Comparison of ENCODE assay signal across 22 cellular contexts in the genomic region with DNA sequence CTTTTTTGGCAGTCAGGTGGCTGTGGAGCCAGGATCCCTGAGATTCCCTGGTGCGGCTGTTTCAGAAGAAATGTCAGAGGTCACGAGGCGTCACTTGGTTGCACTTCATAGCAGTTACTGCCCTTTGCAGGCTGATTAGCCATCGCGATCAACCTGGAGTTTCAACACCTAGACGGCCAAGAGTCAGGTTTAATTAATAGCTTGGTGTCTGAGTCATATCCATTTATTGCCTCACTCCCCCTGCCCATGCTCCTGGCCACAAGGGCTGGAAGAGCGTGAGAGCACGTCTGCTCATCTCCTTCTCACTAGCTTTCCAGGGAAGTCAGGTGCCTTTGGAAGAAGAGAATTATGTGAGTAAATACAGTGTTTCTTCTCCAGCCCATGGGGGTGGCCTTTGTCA.
"Had no signal": no experiment of that assay in that cellular context is flagged by ENCODE, and none has a peak within 500 bp of the region (broad histone marks: within the 10 kb centered on the region; RNA-seq: fewer than 3 reads in every experiment).

No MANE protein-coding gene starts in this region.

- H3K36me3 Mint-ChIP-seq: activated naive CD8-positive, alpha-beta T cell treated with anti-CD3 and anti-CD28 coated beads for 36 hours; naive thymus-derived CD8-positive, alpha-beta T cell had no signal

- DNase-seq: activated B cell treated with CpG ODN at 0.5 μM for 24 hours; activated CD4-positive, alpha-beta T cell treated with anti-CD3 and anti-CD28 coated beads for 36 hours; activated CD4-positive, alpha-beta T cell treated with anti-CD3 and anti-CD28 coated beads, Interleukin-2, amount 50 U/mL, for 48 hours; activated CD8-positive, alpha-beta memory T cell treated with anti-CD3 and anti-CD28 coated beads, Interleukin-2, amount 50 U/mL, for 48 hours; activated naive CD4-positive, alpha-beta T cell treated with Interleukin-2 at 50 U/mL for 16 hours; activated naive CD8-positive, alpha-beta T cell treated with anti-CD3 and anti-CD28 coated beads for 36 hours; activated T-cell treated with anti-CD3 and anti-CD28 coated beads, Interleukin-2, amount 50 U/mL, for 4 hours; colonic mucosa; dorsolateral prefrontal cortex; effector memory CD8-positive, alpha-beta T cell; gastrocnemius medialis; head of caudate nucleus; islet precursor cell; left ventricle myocardium inferior; naive thymus-derived CD8-positive, alpha-beta T cell; ovary; stimulated activated CD4-positive, alpha-beta T cell treated with anti-CD3 and anti-CD28 coated beads, Interleukin-1b, Interleukin-23, amount 100 ng/mL, for 48 hours; stimulated activated naive CD8-positive, alpha-beta T cell treated with anti-CD3 and anti-CD28 coated beads, Interleukin-15, amount 100 ng/mL, for 72 hours; T-helper 17 cell; tibial artery had no signal

- H3K27ac Mint-ChIP-seq: activated B cell treated with CpG ODN at 0.5 μM for 24 hours; activated CD4-positive, alpha-beta T cell treated with anti-CD3 and anti-CD28 coated beads for 36 hours; activated naive CD8-positive, alpha-beta T cell treated with anti-CD3 and anti-CD28 coated beads for 36 hours; activated T-helper 2 cell treated with anti-CD3 and anti-CD28 coated beads, Interferon-gamma antibody, Interleukin-2, Interleukin-4, amounts not matched to agents 10 μg/mL and 5 μg/mL and 100 μg/mL, durations not matched to agents 14 hours and 24 hours and 36 hours; effector memory CD8-positive, alpha-beta T cell; mesothelial cell of epicardium; naive thymus-derived CD8-positive, alpha-beta T cell; stimulated activated naive CD8-positive, alpha-beta T cell treated with anti-CD3 and anti-CD28 coated beads, Interleukin-15, amount 100 ng/mL, for 72 hours; T-helper 17 cell had no signal

- H3K4me1 Mint-ChIP-seq: activated B cell treated with CpG ODN at 0.5 μM for 24 hours; activated CD4-positive, alpha-beta T cell treated with anti-CD3 and anti-CD28 coated beads for 36 hours; activated naive CD8-positive, alpha-beta T cell treated with anti-CD3 and anti-CD28 coated beads for 36 hours; mesothelial cell of epicardium; naive thymus-derived CD8-positive, alpha-beta T cell; stimulated activated naive CD8-positive, alpha-beta T cell treated with anti-CD3 and anti-CD28 coated beads, Interleukin-15, amount 100 ng/mL, for 72 hours; T-helper 17 cell had no signal

- ATAC-seq: activated CD4-positive, alpha-beta T cell treated with anti-CD3 and anti-CD28 coated beads for 36 hours; activated T-cell treated with anti-CD3 and anti-CD28 coated beads, Interleukin-2, amount 50 U/mL, for 4 hours; effector memory CD8-positive, alpha-beta T cell; gastrocnemius medialis; naive thymus-derived CD8-positive, alpha-beta T cell; stimulated activated naive CD8-positive, alpha-beta T cell treated with anti-CD3 and anti-CD28 coated beads, Interleukin-15, amount 100 ng/mL, for 72 hours; T-helper 17 cell had no signal

- H3K4me3 Mint-ChIP-seq: activated B cell treated with CpG ODN at 0.5 μM for 24 hours; activated CD4-positive, alpha-beta T cell treated with anti-CD3 and anti-CD28 coated beads for 36 hours; activated naive CD8-positive, alpha-beta T cell treated with anti-CD3 and anti-CD28 coated beads for 36 hours; activated T-cell treated with anti-CD3 and anti-CD28 coated beads, Interleukin-2, amount 50 U/mL, for 4 hours; effector memory CD8-positive, alpha-beta T cell; mesothelial cell of epicardium; naive thymus-derived CD8-positive, alpha-beta T cell; stimulated activated naive CD8-positive, alpha-beta T cell treated with anti-CD3 and anti-CD28 coated beads, Interleukin-15, amount 100 ng/mL, for 72 hours; T-helper 17 cell had no signal

- H3K9me3 Mint-ChIP-seq: activated naive CD8-positive, alpha-beta T cell treated with anti-CD3 and anti-CD28 coated beads for 36 hours; activated T-helper 2 cell treated with anti-CD3 and anti-CD28 coated beads, Interferon-gamma antibody, Interleukin-2, Interleukin-4, amounts not matched to agents 10 μg/mL and 5 μg/mL and 100 μg/mL, durations not matched to agents 14 hours and 24 hours and 36 hours; effector memory CD8-positive, alpha-beta T cell had no signal

- H3K27me3 Mint-ChIP-seq: activated B cell treated with CpG ODN at 0.5 μM for 24 hours; activated naive CD8-positive, alpha-beta T cell treated with anti-CD3 and anti-CD28 coated beads for 36 hours; effector memory CD8-positive, alpha-beta T cell; stimulated activated naive CD8-positive, alpha-beta T cell treated with anti-CD3 and anti-CD28 coated beads, Interleukin-15, amount 100 ng/mL, for 72 hours; T-helper 17 cell had no signal
